In the genomic region with DNA sequence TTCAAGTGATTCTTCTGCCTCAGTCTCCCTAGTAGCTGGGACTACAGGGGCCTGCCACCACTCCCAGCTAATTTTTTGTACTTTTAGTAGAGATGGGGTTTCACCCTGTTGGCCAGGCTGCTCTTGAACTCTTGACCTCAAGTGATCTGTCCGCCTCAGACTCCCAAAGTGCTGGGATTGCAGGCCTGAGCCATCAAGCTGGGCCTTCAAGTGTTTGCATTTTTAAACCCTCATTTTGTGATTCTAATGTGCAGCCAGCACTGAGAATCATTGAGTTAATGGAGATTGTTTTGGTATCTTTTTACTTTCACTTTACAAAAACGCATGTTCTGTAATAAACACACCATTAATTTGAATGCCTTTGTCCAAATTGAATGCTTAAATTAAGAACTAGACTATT, we compare ENCODE assay signal across 13 cellular contexts. TPM values are rescaled to one million over a fixed set of nuclear protein-coding genes. Genes with fewer than 3 reads are reported as not detected.
DNase-seq lines count a peak whose midpoint lies in the region; TF ChIP-seq lines count a peak whose summit lies in the region.
"Had no signal": no experiment of that assay in that cellular context is flagged by ENCODE, and none has a peak within 500 bp of the region (broad histone marks: within the 10 kb centered on the region; RNA-seq: fewer than 3 reads in every experiment).

No MANE protein-coding gene starts in this region.

- H3K27ac ChIP-seq in ACC112 (ENCODE audit: low read depth, low read length) (no peak overlapping the region), HUES6 (ENCODE audit: low read depth, low read length) (0 out of 2 replicates have a peak overlapping the region, but pooled peaks have one; percentile 8), fibroblast of lung (ENCODE audit: insufficient read depth, low read length) (no peak overlapping the region)
- H3K27ac ChIP-seq in CD8-positive, alpha-beta memory T cell (ENCODE audit: low read depth, low read length), result no peak overlapping the region

- no TSS peak for BruUV-seq in Caco-2 (replicated peaks; lab: Mats Ljungman, UMichigan)

- in situ Hi-C loops in SK-MEL-5 (cut with HindIII; ENCODE audit: low pct_unique_long_range_greater_than_20kb, low sequenced_read_pairs), result no loop called here

- no peaks in the 10 kb centered on the region for H3K27me3 Mint-ChIP-seq in CD8-positive, alpha-beta memory T cell
- H3K27me3 Mint-ChIP-seq in Caco-2 (ENCODE audit: insufficient read depth, unreplicated experiment), result no peaks in the 10 kb centered on the region
- H3K27me3 Mint-ChIP-seq: CD4-positive, CD25-positive, alpha-beta regulatory T cell had no signal

- CTCF ChIA-PET in CD8-positive, alpha-beta memory T cell (lab: Charles Lee), result no interaction called here
- CTCF ChIA-PET in Caco-2 (lab: Charles Lee), result no interaction called here

- H3K36me3 ChIP-seq in ACC112 (ENCODE audit: insufficient read depth, low read length), result no peaks in the 10 kb centered on the region
- H3K36me3 ChIP-seq in HUES6 (ENCODE audit: control insufficient read depth, insufficient read depth, low read length), result no peaks in the 10 kb centered on the region
- no peaks in the 10 kb centered on the region for H3K36me3 ChIP-seq in fibroblast of lung (ENCODE audit: control insufficient read depth, insufficient read depth, low read length)
- H3K36me3 ChIP-seq in CD8-positive, alpha-beta memory T cell (ENCODE audit: insufficient read depth, low read length), result no peaks in the 10 kb centered on the region
- no peaks in the 10 kb centered on the region for H3K36me3 ChIP-seq in Caco-2 (ENCODE audit: control insufficient read depth, insufficient read depth, low read length)

- intact Hi-C loops in Caco-2 (cut with micrococcal nuclease; ENCODE audit: unreplicated experiment), result no loop called here

- H2AFZ ChIP-seq in ACC112 (ENCODE audit: low read length, unreplicated experiment) (peak overlapping the region; percentile 87), fibroblast of lung (ENCODE audit: low read length) (peak overlapping the region; percentile 47)

- peaks cover 0 to 2% (median 2%) of the 10 kb centered on the region in 3 donors for H3K4me1 Mint-ChIP-seq in CD8-positive, alpha-beta memory T cell
- no peaks in the 10 kb centered on the region for H3K4me1 Mint-ChIP-seq in Caco-2 (ENCODE audit: low read depth, unreplicated experiment)
- H3K4me1 Mint-ChIP-seq: CD4-positive, CD25-positive, alpha-beta regulatory T cell had no signal

- no peaks in the 10 kb centered on the region for H3K27me3 ChIP-seq in ACC112 (ENCODE audit: insufficient read depth, low read length)
- H3K27me3 ChIP-seq in HUES6 (ENCODE audit: control insufficient read depth, insufficient read depth, low read length), result no peaks in the 10 kb centered on the region
- H3K27me3 ChIP-seq in fibroblast of lung (ENCODE audit: control insufficient read depth, insufficient read depth, low read length), result no peaks in the 10 kb centered on the region
- no peaks in the 10 kb centered on the region for H3K27me3 ChIP-seq in CD8-positive, alpha-beta memory T cell (ENCODE audit: insufficient read depth, low read length, poor library complexity, severe bottlenecking)
- H3K27me3 ChIP-seq in Caco-2 (replicated peaks; ENCODE audit: control insufficient read depth, insufficient read depth, low read length), result no peaks in the 10 kb centered on the region; the same call in 1 of the 2 replicates

- POLR2A ChIA-PET in CD8-positive, alpha-beta memory T cell (lab: Charles Lee), result no interaction called here
- POLR2A ChIA-PET in Caco-2 (lab: Charles Lee), result no interaction called here

- peak; percentile 66 for DNase-seq in SK-MEL-5 (ENCODE audit: low read depth, low spot score)
- peak in 1 of 2 donors; percentile 9 for DNase-seq in fibroblast of lung (ENCODE audit: low read depth in 2 of 2)
- DNase-seq in DMS79 treated with DMSO at 0.1 percent for 48 hours (lab: John Stamatoyannopoulos, UW), result no peak
- no peak for DNase-seq in CD8-positive, alpha-beta memory T cell
- no peak for DNase-seq in activated CD4-positive, alpha-beta T cell treated with anti-CD3 and anti-CD28 coated beads for 48 hours
- no peak for DNase-seq in Caco-2
- DNase-seq: CD4-positive, CD25-positive, alpha-beta regulatory T cell; NCI-H2029; NCI-H526 had no signal

- peaks cover 0 to 10% (median 0%) of the 10 kb centered on the region in 5 donors for H3K9me3 Mint-ChIP-seq in CD8-positive, alpha-beta memory T cell
- H3K9me3 Mint-ChIP-seq in Caco-2 (ENCODE audit: unreplicated experiment), result no peaks in the 10 kb centered on the region

- no peaks in the 10 kb centered on the region for H3K36me3 Mint-ChIP-seq in CD8-positive, alpha-beta memory T cell
- no peaks in the 10 kb centered on the region for H3K36me3 Mint-ChIP-seq in Caco-2 (ENCODE audit: insufficient read depth, unreplicated experiment)
- H3K36me3 Mint-ChIP-seq: CD4-positive, CD25-positive, alpha-beta regulatory T cell had no signal

- H4K20me1 ChIP-seq in fibroblast of lung (ENCODE audit: control insufficient read depth, extremely low read depth, insufficient read depth, low read length), result no peaks in the 10 kb centered on the region

- H3K9ac ChIP-seq in HUES6 (ENCODE audit: low read length), result no peak overlapping the region
- no peak overlapping the region for H3K9ac ChIP-seq in fibroblast of lung (ENCODE audit: insufficient read depth, low read length)

- peak overlapping the region; percentile 70 for H3K4me2 ChIP-seq in fibroblast of lung (ENCODE audit: extremely low read depth, insufficient read depth, low read length)

- peaks cover 6% of the 10 kb centered on the region for H3K4me1 ChIP-seq in ACC112 (ENCODE audit: control insufficient read depth, insufficient read depth, low read length, unreplicated experiment)
- peaks cover 7% of the 10 kb centered on the region; the same call in 1 of the 2 replicates for H3K4me1 ChIP-seq in HUES6 (ENCODE audit: control insufficient read depth, insufficient read depth, low read length)
- H3K4me1 ChIP-seq in fibroblast of lung (ENCODE audit: control insufficient read depth, extremely low read depth, insufficient read depth, low read length), result no peaks in the 10 kb centered on the region
- no peaks in the 10 kb centered on the region for H3K4me1 ChIP-seq in CD8-positive, alpha-beta memory T cell (ENCODE audit: insufficient read depth, low read length)
- no peaks in the 10 kb centered on the region for H3K4me1 ChIP-seq in Caco-2

- H3K4me3 ChIP-seq in ACC112 (ENCODE audit: low read depth, low read length) (peak overlapping the region; percentile 62), HUES6 (ENCODE audit: low read depth, low read length) (no peak overlapping the region), fibroblast of lung (replicated peaks in 1 of 4; ENCODE audit: control extremely low read depth in 1 of 4, insufficient read depth in 1 of 4, low read depth in 3 of 4, low read length in 4 of 4) (no peak overlapping the region), Caco-2 (ENCODE audit: low read depth, low read length) (no peak overlapping the region)
- no peak overlapping the region for H3K4me3 ChIP-seq in CD8-positive, alpha-beta memory T cell (ENCODE audit: low read length)

- no peak overlapping the region for H3K27ac Mint-ChIP-seq in CD8-positive, alpha-beta memory T cell
- H3K27ac Mint-ChIP-seq in Caco-2 (ENCODE audit: unreplicated experiment), result no peak overlapping the region
- H3K27ac Mint-ChIP-seq: CD4-positive, CD25-positive, alpha-beta regulatory T cell had no signal

- no peaks in the 10 kb centered on the region for H3K9me3 ChIP-seq in HUES6 (ENCODE audit: control insufficient read depth, insufficient read depth, low read depth, low read length)
- H3K9me3 ChIP-seq in fibroblast of lung (ENCODE audit: control insufficient read depth, insufficient read depth, low read depth, low read length), result no peaks in the 10 kb centered on the region
- no peaks in the 10 kb centered on the region for H3K9me3 ChIP-seq in CD8-positive, alpha-beta memory T cell (ENCODE audit: low read length)
- no peaks in the 10 kb centered on the region for H3K9me3 ChIP-seq in Caco-2

- TF ChIP-seq CTCF in fibroblast of lung (conservative IDR thresholded peaks at IDR 0.05 in 1 of 2, IDR thresholded peaks at IDR 0.05 in 1 of 2; ENCODE audit: low read depth in 1 of 2, low read length in 2 of 2) (no peak), Caco-2 (IDR thresholded peaks at IDR 0.05; ENCODE audit: insufficient read depth in 1 of 2, low read depth in 1 of 2, low read length in 1 of 2, severe bottlenecking in 1 of 2, unreplicated experiment in 1 of 2) (no peak)

- H3K4me3 Mint-ChIP-seq in CD8-positive, alpha-beta memory T cell, result no peak overlapping the region
- H3K4me3 Mint-ChIP-seq in Caco-2 (ENCODE audit: unreplicated experiment), result no peak overlapping the region
- H3K4me3 Mint-ChIP-seq: CD4-positive, CD25-positive, alpha-beta regulatory T cell had no signal

- H3K79me2 ChIP-seq in ACC112 (ENCODE audit: control insufficient read depth, insufficient read depth, low read length, unreplicated experiment) (no peaks in the 10 kb centered on the region), fibroblast of lung (ENCODE audit: control insufficient read depth, insufficient read depth, low read length) (no peaks in the 10 kb centered on the region)

RNA-seq across cellular contexts. Expression of a gene that starts 3.4 kb away (rescaled TPM):
- 1,340 and 1,434 TPM in 2 replicates for total RNA-seq in SK-MEL-5 (2014; rRNA removed; shearing (Covaris generic))
- 702 and 779 TPM in 2 replicates for polyA plus RNA-seq in SK-MEL-5 (2015; cell fraction: cytosol; rRNA removed)
- 505 and 510 TPM in 2 replicates for polyA plus RNA-seq in SK-MEL-5 (2015; cell fraction: nucleus; rRNA removed)
- total RNA-seq in fibroblast of lung (not detected in 2 replicates), Caco-2 (2022) (not detected in 2 replicates)
- not detected in 2 replicates for polyA plus RNA-seq in fibroblast of lung
- polyA plus RNA-seq in fibroblast of lung (2012), result not detected in 2 replicates
- not detected in 2 replicates for polyA minus RNA-seq in fibroblast of lung (ENCODE audit: low replicate concordance)
- not detected for total RNA-seq in CD8-positive, alpha-beta memory T cell
- polyA plus RNA-seq in CD8-positive, alpha-beta memory T cell, result not detected
- total RNA-seq: CD4-positive, CD25-positive, alpha-beta regulatory T cell; Daoy; Right ventricle myocardium inferior had no signal
- polyA plus RNA-seq: CD4-positive, CD25-positive, alpha-beta regulatory T cell had no signal

Comparison
In these comparisons a context has a peak if more than half of its experiments do, and no peak if none do; other contexts are left out.
1. RNA of a gene that starts 3.4 kb away (total RNA-seq): 1,340 to 1,434 TPM in SK-MEL-5; not detected in fibroblast of lung, not detected in CD8-positive, alpha-beta memory T cell and not detected in Caco-2; every median in the first group is over 1,000 times any median in the second.